18 cellular contexts compared by ENCODE assay signal in the genomic region with DNA sequence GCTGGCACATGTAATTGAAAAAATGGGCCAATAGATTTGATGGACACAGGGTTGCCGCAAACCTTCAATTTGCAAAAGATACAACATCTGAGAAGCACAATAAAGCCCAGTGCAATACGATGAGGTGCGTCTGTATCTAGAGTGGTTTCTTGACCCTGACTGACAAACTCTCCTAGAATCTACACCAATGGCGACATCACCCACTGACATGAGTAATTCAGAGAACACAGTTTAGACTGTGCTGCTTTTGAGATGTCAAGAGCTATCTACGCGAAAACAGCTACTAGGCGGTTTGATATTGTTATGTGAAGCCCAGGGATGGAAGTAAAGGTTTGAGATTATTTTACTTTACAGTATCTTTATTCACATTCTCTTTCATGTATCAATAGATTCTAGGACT.
DNase-seq lines count a peak whose midpoint lies in the region; ATAC-seq and TF ChIP-seq lines count a peak whose summit lies in the region.
"Had no signal": no experiment of that assay in that cellular context is flagged by ENCODE, and none has a peak within 500 bp of the region (broad histone marks: within the 10 kb centered on the region; RNA-seq: fewer than 3 reads in every experiment).

No MANE protein-coding gene starts in this region.

- no peak overlapping the region for H3K27ac Mint-ChIP-seq in activated CD4-positive, alpha-beta T cell treated with anti-CD3 and anti-CD28 coated beads for 36 hours
- H3K27ac Mint-ChIP-seq: B cell; CD4-positive, CD25-positive, alpha-beta regulatory T cell; GM23338; H9 had no signal

- H3K9me3 Mint-ChIP-seq in activated CD4-positive, alpha-beta T cell treated with anti-CD3 and anti-CD28 coated beads for 36 hours (ENCODE audit: low read depth) = peaks cover 13% of the 10 kb centered on the region

- CTCF ChIA-PET in activated CD4-positive, alpha-beta T cell treated with anti-CD3 and anti-CD28 coated beads for 36 hours (lab: Charles Lee) = interaction anchor here (0.6 to 0.7 kb wide), 2 partner anchors 120 to 371 kb away, joined by 3 to 4 read pairs; no protein-coding TSS in a partner anchor

- no peak for DNase-seq in activated CD4-positive, alpha-beta T cell treated with anti-CD3 and anti-CD28 coated beads for 36 hours
- DNase-seq in activated CD4-positive, alpha-beta T cell treated with anti-CD3 and anti-CD28 coated beads for 48 hours = no peak
- DNase-seq in amniotic epithelial cell (ENCODE audit: low read depth) = peak; percentile 13
- peak; percentile 5 for DNase-seq in iris pigment epithelial cell (ENCODE audit: low read depth)
- no peak for DNase-seq in cerebellum (ENCODE audit: low spot score)
- no peak for DNase-seq in NCI-H510A treated with DMSO at 0.1 percent for 48 hours (lab: John Stamatoyannopoulos, UW)
- DNase-seq: CD4-positive, CD25-positive, alpha-beta regulatory T cell; CD8-positive, alpha-beta memory T cell; DMS 273 treated with DMSO at 0.1 percent for 48 hours; DMS79; EL; GDM1; H9 had no signal

- no peak overlapping the region for H3K4me3 Mint-ChIP-seq in activated CD4-positive, alpha-beta T cell treated with anti-CD3 and anti-CD28 coated beads for 36 hours
- H3K4me3 Mint-ChIP-seq: B cell; CD4-positive, CD25-positive, alpha-beta regulatory T cell; CD8-positive, alpha-beta memory T cell; GM23338; H9 had no signal

- POLR2A ChIA-PET in activated CD4-positive, alpha-beta T cell treated with anti-CD3 and anti-CD28 coated beads for 36 hours (lab: Charles Lee) = no interaction called here

- intact Hi-C loops in activated CD4-positive, alpha-beta T cell treated with anti-CD3 and anti-CD28 coated beads for 36 hours (cut with DNase I, micrococcal nuclease) = no loop called here

- H3K4me1 Mint-ChIP-seq in activated CD4-positive, alpha-beta T cell treated with anti-CD3 and anti-CD28 coated beads for 36 hours = peaks cover 3% of the 10 kb centered on the region
- H3K4me1 Mint-ChIP-seq: B cell; CD8-positive, alpha-beta memory T cell had no signal

- H3K27me3 Mint-ChIP-seq in activated CD4-positive, alpha-beta T cell treated with anti-CD3 and anti-CD28 coated beads for 36 hours = no peaks in the 10 kb centered on the region
- H3K27me3 Mint-ChIP-seq: B cell; CD4-positive, CD25-positive, alpha-beta regulatory T cell had no signal

- H3K36me3 Mint-ChIP-seq in activated CD4-positive, alpha-beta T cell treated with anti-CD3 and anti-CD28 coated beads for 36 hours (ENCODE audit: low read depth) = peaks cover 48% of the 10 kb centered on the region

- ATAC-seq in activated CD4-positive, alpha-beta T cell treated with anti-CD3 and anti-CD28 coated beads for 36 hours = peak; percentile 51
- no peak for ATAC-seq in SK-N-SH treated with all-trans-retinoic acid at 6 μM for 48 hours
- ATAC-seq: GM12878, GM23338, HCT116 had no signal

TF ChIP-seq in SK-N-SH treated with all-trans-retinoic acid at 6 μM for 48 hours, 23 proteins besides CTCF, POLR2A, EP300 and RAD21:
- TF ChIP-seq CSDC2 (CRISPR knock-in tag; IDR thresholded peaks at IDR 0.05) (no peak), RARB (CRISPR knock-in tag; IDR thresholded peaks at IDR 0.05) (no peak), ZNF565 (CRISPR knock-in tag; conservative IDR thresholded peaks at IDR 0.05; ENCODE audit: low read depth) (no peak), ARNTL (CRISPR knock-in tag; IDR thresholded peaks at IDR 0.05; ENCODE audit: borderline replicate concordance, low read depth) (no peak), ZFP30 (CRISPR knock-in tag; IDR thresholded peaks at IDR 0.05) (no peak), OSR1 (CRISPR knock-in tag; IDR thresholded peaks at IDR 0.05) (no peak), BACH2 (CRISPR knock-in tag; IDR thresholded peaks at IDR 0.05; ENCODE audit: borderline replicate concordance) (no peak)
- TF ChIP-seq, protein P1, sequence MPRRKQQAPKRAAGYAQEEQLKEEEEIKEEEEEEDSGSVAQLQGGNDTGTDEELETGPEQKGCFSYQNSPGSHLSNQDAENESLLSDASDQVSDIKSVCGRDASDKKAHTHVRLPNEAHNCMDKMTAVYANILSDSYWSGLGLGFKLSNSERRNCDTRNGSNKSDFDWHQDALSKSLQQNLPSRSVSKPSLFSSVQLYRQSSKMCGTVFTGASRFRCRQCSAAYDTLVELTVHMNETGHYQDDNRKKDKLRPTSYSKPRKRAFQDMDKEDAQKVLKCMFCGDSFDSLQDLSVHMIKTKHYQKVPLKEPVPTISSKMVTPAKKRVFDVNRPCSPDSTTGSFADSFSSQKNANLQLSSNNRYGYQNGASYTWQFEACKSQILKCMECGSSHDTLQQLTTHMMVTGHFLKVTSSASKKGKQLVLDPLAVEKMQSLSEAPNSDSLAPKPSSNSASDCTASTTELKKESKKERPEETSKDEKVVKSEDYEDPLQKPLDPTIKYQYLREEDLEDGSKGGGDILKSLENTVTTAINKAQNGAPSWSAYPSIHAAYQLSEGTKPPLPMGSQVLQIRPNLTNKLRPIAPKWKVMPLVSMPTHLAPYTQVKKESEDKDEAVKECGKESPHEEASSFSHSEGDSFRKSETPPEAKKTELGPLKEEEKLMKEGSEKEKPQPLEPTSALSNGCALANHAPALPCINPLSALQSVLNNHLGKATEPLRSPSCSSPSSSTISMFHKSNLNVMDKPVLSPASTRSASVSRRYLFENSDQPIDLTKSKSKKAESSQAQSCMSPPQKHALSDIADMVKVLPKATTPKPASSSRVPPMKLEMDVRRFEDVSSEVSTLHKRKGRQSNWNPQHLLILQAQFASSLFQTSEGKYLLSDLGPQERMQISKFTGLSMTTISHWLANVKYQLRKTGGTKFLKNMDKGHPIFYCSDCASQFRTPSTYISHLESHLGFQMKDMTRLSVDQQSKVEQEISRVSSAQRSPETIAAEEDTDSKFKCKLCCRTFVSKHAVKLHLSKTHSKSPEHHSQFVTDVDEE (CRISPR knock-in tag; IDR thresholded peaks at IDR 0.05) = no peak

Comparison
In these comparisons a context has a peak if more than half of its experiments do, and no peak if none do; other contexts are left out.
1. DNase-seq: peak in amniotic epithelial cell (single experiment) and iris pigment epithelial cell (single experiment); none in activated CD4-positive, alpha-beta T cell treated with anti-CD3 and anti-CD28 coated beads for 36 hours (single experiment), activated CD4-positive, alpha-beta T cell treated with anti-CD3 and anti-CD28 coated beads for 48 hours (single experiment), cerebellum (single experiment) and NCI-H510A treated with DMSO at 0.1 percent for 48 hours (single experiment).